ENCODE assay signal across 17 cellular contexts in genomic region chr2:40357667-40358066, GRCh38.
DNase-seq lines count a peak whose midpoint lies in the region; ATAC-seq and TF ChIP-seq lines count a peak whose summit lies in the region.
"Had no signal": no experiment of that assay in that cellular context is flagged by ENCODE, and none has a peak within 500 bp of the region (broad histone marks: within the 10 kb centered on the region; RNA-seq: fewer than 3 reads in every experiment).

No MANE protein-coding gene starts in this region.

- TF ChIP-seq RAD21 in SK-N-SH (IDR thresholded peaks at IDR 0.05; ENCODE audit: low read length): no peak
- TF ChIP-seq RAD21 in IMR-90 (IDR thresholded peaks at IDR 0.05; ENCODE audit: low read length): no peak

- WGBS in SK-N-SH (ENCODE audit: low lambda C conversion rate): 83% methylated on average over 3 of the region's 3 CpGs
- WGBS in IMR-90 (ENCODE audit: extremely low coverage in 2 of 2, insufficient read length in 1 of 2), 2 experiments: no CpG with 5 or more reads among the region's 3 CpGs

- TF ChIP-seq EP300 in SK-N-SH (IDR thresholded peaks at IDR 0.05; ENCODE audit: borderline replicate concordance in 1 of 2, low read depth in 1 of 2, low read length in 1 of 2): no peak

- CTCF ChIA-PET in SK-N-SH (lab: Yijun Ruan, JAX) (interaction anchor here (1.0 kb wide), 1 partner anchor 1342 kb away, joined by 3 read pairs; no protein-coding TSS in a partner anchor), IMR-90 (lab: Yijun Ruan, JAX) (interaction anchor here (0.7 to 1.3 kb wide), 2 partner anchors 9 to 108 kb away, joined by 3 to 4 read pairs; no protein-coding TSS in a partner anchor)

- H3K36me3 ChIP-seq in SK-N-SH (replicated peaks in 1 of 2; ENCODE audit: control insufficient read depth in 1 of 2, insufficient read depth in 2 of 2, low read length in 1 of 2) (no peaks in the 10 kb centered on the region), IMR-90 (ENCODE audit: control insufficient read depth, insufficient read depth, low read length) (no peaks in the 10 kb centered on the region)

- in situ Hi-C loops in IMR-90 (cut with MboI; ENCODE audit: low sequenced_read_pairs): no loop called here

- ATAC-seq in SK-N-SH treated with all-trans-retinoic acid at 6 μM for 48 hours (peak; percentile 55; the same call in 2 of the 3 replicates), IMR-90 (ENCODE audit: low read depth) (peak; percentile 78)
- ATAC-seq in activated T-cell treated with anti-CD3 and anti-CD28 coated beads, Interleukin-2, amount 50 U/mL, for 72 hours (replicated peaks in 1 of 2): no peak

- H2AK5ac ChIP-seq in IMR-90 (ENCODE audit: low read depth, low read length): no peak overlapping the region

- H3K4me3 ChIP-seq in SK-N-SH (ENCODE audit: low read depth in 2 of 2, low read length in 1 of 2) (no peak overlapping the region), IMR-90 (ENCODE audit: insufficient read depth, low read depth, low read length) (no peak overlapping the region), fibroblast of pulmonary artery (replicated peaks; ENCODE audit: low read depth, low read length) (no peak overlapping the region)

- TF ChIP-seq POLR2A in IMR-90 (IDR thresholded peaks at IDR 0.05; ENCODE audit: low read depth, low read length): no peak

- no peaks in the 10 kb centered on the region for H3K27me3 ChIP-seq in SK-N-SH (ENCODE audit: insufficient read depth)
- no peaks in the 10 kb centered on the region for H3K27me3 ChIP-seq in IMR-90 (ENCODE audit: control insufficient read depth, insufficient read depth, low read length)

- peaks cover 48 to 72% of the 10 kb centered on the region in 2 experiments for H3K79me1 ChIP-seq in IMR-90 (ENCODE audit: low read depth in 1 of 2, low read length in 2 of 2)

- H2BK5ac ChIP-seq in IMR-90 (ENCODE audit: low read depth, low read length, poor library complexity, severe bottlenecking): peak overlapping the region; percentile 1

- no peak overlapping the region for H3K27ac Mint-ChIP-seq in activated T-cell treated with anti-CD3 and anti-CD28 coated beads, Interleukin-2, amount 50 U/mL, for 72 hours
- H3K27ac Mint-ChIP-seq: B cell; CD4-positive, alpha-beta T cell; H9 had no signal

- H2BK20ac ChIP-seq in IMR-90 (ENCODE audit: low read depth, low read length): no peak overlapping the region

- H3K27ac ChIP-seq in SK-N-SH (ENCODE audit: low read depth in 2 of 2, low read length in 1 of 2) (no peak overlapping the region), IMR-90 (ENCODE audit: insufficient read depth, low read length) (no peak overlapping the region)

- H3K4me2 ChIP-seq in SK-N-SH (no peak overlapping the region), IMR-90 (ENCODE audit: low read depth, low read length) (peak overlapping the region; percentile 16; the same call in 1 of the 2 replicates)

- 0 out of 2 replicates have a peak, but pooled peaks cover 2% of the 10 kb centered on the region for H3K79me2 ChIP-seq in SK-N-SH (ENCODE audit: insufficient read depth)

- H3K4ac ChIP-seq in IMR-90 (ENCODE audit: low read depth, low read length): no peak overlapping the region

- H3K9me3 ChIP-seq in SK-N-SH: no peaks in the 10 kb centered on the region
- no peaks in the 10 kb centered on the region for H3K9me3 ChIP-seq in IMR-90 (ENCODE audit: control insufficient read depth, insufficient read depth, low read length)

- no peak overlapping the region for H3K56ac ChIP-seq in IMR-90 (ENCODE audit: extremely low read depth, insufficient read depth, low read length)

- H2AK9ac ChIP-seq in IMR-90 (replicated peaks; ENCODE audit: low read depth, low read length, poor library complexity): no peak overlapping the region

- no peaks in the 10 kb centered on the region for H3K27me3 Mint-ChIP-seq in activated T-cell treated with anti-CD3 and anti-CD28 coated beads, Interleukin-2, amount 50 U/mL, for 72 hours (ENCODE audit: low read depth)
- H3K27me3 Mint-ChIP-seq: B cell; CD4-positive, alpha-beta T cell had no signal

- H3K18ac ChIP-seq in IMR-90 (ENCODE audit: low read depth, low read length): peak overlapping the region; percentile 9; the same call in 1 of the 2 replicates

- no peaks in the 10 kb centered on the region for H3K4me1 Mint-ChIP-seq in activated T-cell treated with anti-CD3 and anti-CD28 coated beads, Interleukin-2, amount 50 U/mL, for 72 hours (ENCODE audit: low read depth)
- H3K4me1 Mint-ChIP-seq: B cell had no signal

- H3K36me3 Mint-ChIP-seq in activated T-cell treated with anti-CD3 and anti-CD28 coated beads, Interleukin-2, amount 50 U/mL, for 72 hours (ENCODE audit: insufficient read depth in 2 of 2): no peaks in the 10 kb centered on the region

- no peak overlapping the region for H3K14ac ChIP-seq in IMR-90 (replicated peaks; ENCODE audit: low read depth, low read length)

- DNase-seq in SK-N-SH: no peak
- peak; percentile 70 for DNase-seq in IMR-90
- peak; percentile 37 for DNase-seq in fibroblast of pulmonary artery (ENCODE audit: low read depth)
- DNase-seq in cerebellar cortex (ENCODE audit: low spot score): no peak
- DNase-seq in MV-4-11 (lab: John Stamatoyannopoulos, UW): no peak
- no peak for DNase-seq in activated T-cell treated with anti-CD3 and anti-CD28 coated beads, Interleukin-2, amount 50 U/mL, for 72 hours
- DNase-seq: 8988T; ACHN; C1 segment of cervical spinal cord; Calu3; CD4-positive, alpha-beta T cell; DMS 273 treated with DMSO at 0.1 percent for 48 hours; GOT3; H9; KBM-7 had no signal

- dilution Hi-C loops in IMR-90 (cut with HindIII; ENCODE audit: low sequenced_read_pairs, unreplicated experiment): no loop called here

- no peak overlapping the region for H3K4me3 Mint-ChIP-seq in activated T-cell treated with anti-CD3 and anti-CD28 coated beads, Interleukin-2, amount 50 U/mL, for 72 hours
- H3K4me3 Mint-ChIP-seq: B cell; CD4-positive, alpha-beta T cell; H9 had no signal

- no peak overlapping the region for H3K23ac ChIP-seq in IMR-90 (ENCODE audit: low read depth, low read length)

- H4K5ac ChIP-seq in IMR-90 (ENCODE audit: low read depth, low read length): no peak overlapping the region; the same call in 1 of the 2 replicates

- H3K9me2 ChIP-seq in SK-N-SH: no peaks in the 10 kb centered on the region

- no peaks in the 10 kb centered on the region for H3K9me3 Mint-ChIP-seq in activated T-cell treated with anti-CD3 and anti-CD28 coated beads, Interleukin-2, amount 50 U/mL, for 72 hours
- H3K9me3 Mint-ChIP-seq: CD4-positive, alpha-beta T cell; H9 had no signal

- no peak overlapping the region for H4K91ac ChIP-seq in IMR-90 (ENCODE audit: insufficient read depth, low read depth, low read length)

- H3F3A ChIP-seq in SK-N-SH (replicated peaks; ENCODE audit: insufficient read depth): no peaks in the 10 kb centered on the region

- TF ChIP-seq CTCF in SK-N-SH (IDR thresholded peaks at IDR 0.05): no peak
- no peak for TF ChIP-seq CTCF in IMR-90 (conservative IDR thresholded peaks at IDR 0.05; ENCODE audit: low read depth, low read length)
- no peak for TF ChIP-seq CTCF in fibroblast of pulmonary artery (IDR thresholded peaks at IDR 0.05; ENCODE audit: low read length, missing control alignments)

- intact Hi-C loops in IMR-90 (cut with micrococcal nuclease): no loop called here

- H2AFZ ChIP-seq in SK-N-SH (ENCODE audit: low read depth): no peak overlapping the region; the same call in 1 of the 2 replicates
- H2AFZ ChIP-seq in IMR-90 (replicated peaks; ENCODE audit: low read length, poor library complexity): no peak overlapping the region

- no TSS peak for BruUV-seq in IMR-90 (replicated peaks; lab: Mats Ljungman, UMichigan)

- peaks cover 16% of the 10 kb centered on the region for H3K9me1 ChIP-seq in IMR-90 (ENCODE audit: insufficient read depth, low read length)

- POLR2A ChIA-PET in SK-N-SH (lab: Yijun Ruan, JAX): no interaction called here
- POLR2A ChIA-PET in IMR-90 (lab: Charles Lee; ENCODE audit: unreplicated experiment): interaction anchor here (0.6 kb wide), 1 partner anchor 60 kb away, joined by 10 read pairs; no protein-coding TSS in a partner anchor

- H2BK120ac ChIP-seq in IMR-90 (ENCODE audit: low read depth, low read length): peak overlapping the region; percentile 20; the same call in 1 of the 2 replicates

- H4K8ac ChIP-seq in IMR-90 (ENCODE audit: low read depth in 2 of 2, low read length in 2 of 2): no peak overlapping the region

- H3K9ac ChIP-seq in SK-N-SH (no peak overlapping the region), IMR-90 (ENCODE audit: low read depth, low read length) (no peak overlapping the region)

- H4K20me1 ChIP-seq in SK-N-SH (ENCODE audit: insufficient read depth): no peaks in the 10 kb centered on the region
- H4K20me1 ChIP-seq in IMR-90 (ENCODE audit: insufficient read depth, low read length): no peaks in the 10 kb centered on the region

- H3K4me1 ChIP-seq in SK-N-SH (ENCODE audit: control insufficient read depth in 1 of 2, insufficient read depth in 2 of 2, low read depth in 1 of 2, low read length in 1 of 2): 0 out of 4 replicates have a peak, but pooled peaks cover 0 to 4% of the 10 kb centered on the region in 2 experiments
- peaks cover 14% of the 10 kb centered on the region for H3K4me1 ChIP-seq in IMR-90 (ENCODE audit: control insufficient read depth, insufficient read depth, low read length)

- no peak overlapping the region for H2BK15ac ChIP-seq in IMR-90 (ENCODE audit: low read depth, low read length)

TF ChIP-seq in SK-N-SH, 30 proteins besides CTCF, POLR2A, EP300 and RAD21 (continues in another document):
- no peak for TF ChIP-seq TCF12 (IDR thresholded peaks at IDR 0.05)
- TF ChIP-seq YY1 (IDR thresholded peaks at IDR 0.05; ENCODE audit: low read depth): no peak
- no peak for TF ChIP-seq USF1 (IDR thresholded peaks at IDR 0.05; ENCODE audit: borderline replicate concordance, low read depth)

TF ChIP-seq in IMR-90, 13 proteins besides CTCF, POLR2A, EP300 and RAD21:
- TF ChIP-seq MAFK (IDR thresholded peaks at IDR 0.05; ENCODE audit: low read depth, low read length): no peak
- no peak for TF ChIP-seq BHLHE40 (IDR thresholded peaks at IDR 0.05; ENCODE audit: low read depth, low read length)
- no peak for TF ChIP-seq ELK1 (IDR thresholded peaks at IDR 0.05; ENCODE audit: borderline replicate concordance, low read depth, low read length)
- no peak for TF ChIP-seq MAZ (IDR thresholded peaks at IDR 0.05; ENCODE audit: borderline replicate concordance, low read depth, low read length)

Comparison
In these comparisons a context has a peak if more than half of its experiments do, and no peak if none do; other contexts are left out.
1. ATAC-seq: peak in SK-N-SH treated with all-trans-retinoic acid at 6 μM for 48 hours (single experiment) and IMR-90 (single experiment); none in activated T-cell treated with anti-CD3 and anti-CD28 coated beads, Interleukin-2, amount 50 U/mL, for 72 hours (0 of 2).
2. DNase-seq: peak in IMR-90 (single experiment) and fibroblast of pulmonary artery (single experiment); none in SK-N-SH (single experiment), cerebellar cortex (single experiment), MV-4-11 (single experiment) and activated T-cell treated with anti-CD3 and anti-CD28 coated beads, Interleukin-2, amount 50 U/mL, for 72 hours (0 of 2).